In genomic region chr19:8209965-8210659, GRCh38 we compare ENCODE assay signal across 8 cellular contexts. TPM values are rescaled to one million over a fixed set of nuclear protein-coding genes. Genes with fewer than 3 reads are reported as not detected.
DNase-seq lines count a peak whose midpoint lies in the region; ATAC-seq and TF ChIP-seq lines count a peak whose summit lies in the region.

No MANE protein-coding gene starts in this region.

- no peaks in the 10 kb centered on the region for H3K27me3 Mint-ChIP-seq in effector memory CD8-positive, alpha-beta T cell
- H3K27me3 Mint-ChIP-seq in neural progenitor cell (ENCODE audit: insufficient read depth, low read depth) = peaks cover 5% of the 10 kb centered on the region

- peak overlapping the region; percentile 97 to 99 for H3K27ac Mint-ChIP-seq in effector memory CD8-positive, alpha-beta T cell
- peak overlapping the region; percentile 74 for H3K27ac Mint-ChIP-seq in neural progenitor cell

- peak overlapping the region; percentile 6 for H3K27ac ChIP-seq in neural progenitor cell

- POLR2A ChIA-PET in HEK293T (lab: Yijun Ruan, JAX) = interaction anchor here (0.8 kb wide), 1 partner anchor 27 kb away, joined by 3 read pairs; no protein-coding TSS in a partner anchor

- CTCF ChIA-PET in HEK293T (lab: Yijun Ruan, JAX) = no interaction called here

- peaks cover 16% of the 10 kb centered on the region for H3K36me3 Mint-ChIP-seq in effector memory CD8-positive, alpha-beta T cell (ENCODE audit: insufficient read depth)
- no peaks in the 10 kb centered on the region for H3K36me3 Mint-ChIP-seq in neural progenitor cell

- peak overlapping the region; percentile 95 to 98 for H3K4me3 Mint-ChIP-seq in effector memory CD8-positive, alpha-beta T cell
- peak overlapping the region; percentile 91 for H3K4me3 Mint-ChIP-seq in neural progenitor cell

- H3K27me3 ChIP-seq in neural progenitor cell = no peaks in the 10 kb centered on the region

- H3F3A ChIP-seq in neural progenitor cell (ENCODE audit: low read depth) = peaks cover 29% of the 10 kb centered on the region

- ATAC-seq in effector memory CD8-positive, alpha-beta T cell (replicated peaks) = no peak
- ATAC-seq in GM18858 (IDR thresholded peaks at IDR 0.05; ENCODE audit: unreplicated experiment) (no peak), esophagus mucosa (no peak), HG03442 (IDR thresholded peaks at IDR 0.05; ENCODE audit: unreplicated experiment) (no peak)

- H3K4me1 ChIP-seq in neural progenitor cell = peaks cover 10% of the 10 kb centered on the region

- H3K4me1 Mint-ChIP-seq in effector memory CD8-positive, alpha-beta T cell (ENCODE audit: low read depth in 2 of 2) = peaks cover 27 to 29% of the 10 kb centered on the region in 2 donors
- peaks cover 23% of the 10 kb centered on the region for H3K4me1 Mint-ChIP-seq in neural progenitor cell

- peak overlapping the region; percentile 88 for H3K4me2 ChIP-seq in neural progenitor cell

- H3K9me3 ChIP-seq in neural progenitor cell (ENCODE audit: low read depth) = no peaks in the 10 kb centered on the region

- DNase-seq in GM13977 (ENCODE audit: low spot score) = peak; percentile 38
- peak; percentile 12 for DNase-seq in NCI-H1105 treated with DMSO at 0.1 percent for 48 hours (lab: John Stamatoyannopoulos, UW)
- no peak for DNase-seq in effector memory CD8-positive, alpha-beta T cell
- no peak for DNase-seq in neural progenitor cell (ENCODE audit: low spot score)
- no peak for DNase-seq in HEK293T (ENCODE audit: extremely low spot score)

- no peaks in the 10 kb centered on the region for H3K36me3 ChIP-seq in neural progenitor cell

- peaks cover 46% of the 10 kb centered on the region for H4K20me1 ChIP-seq in neural progenitor cell (ENCODE audit: low read depth)

- peak overlapping the region; percentile 71 for H3K4me3 ChIP-seq in neural progenitor cell

- no peak for TF ChIP-seq CTCF in GM13977 (IDR thresholded peaks at IDR 0.05; ENCODE audit: extremely low read depth, insufficient read depth, missing control alignments)
- TF ChIP-seq CTCF in neural progenitor cell (IDR thresholded peaks at IDR 0.05) = no peak

- H3K9me3 Mint-ChIP-seq in effector memory CD8-positive, alpha-beta T cell = no peaks in the 10 kb centered on the region
- no peaks in the 10 kb centered on the region for H3K9me3 Mint-ChIP-seq in neural progenitor cell

- no peak overlapping the region for H2AFZ ChIP-seq in neural progenitor cell (replicated peaks)

- peak overlapping the region; percentile 69 for H3K9ac ChIP-seq in neural progenitor cell

- in situ Hi-C loops in GM13977 (cut with MboI; ENCODE audit: low pct_unique_long_range_greater_than_20kb, low sequenced_read_pairs, unreplicated experiment) = no loop called here

- H3K79me2 ChIP-seq in neural progenitor cell (ENCODE audit: low read depth) = peaks cover 52% of the 10 kb centered on the region

TF ChIP-seq in HEK293T, 16 proteins besides CTCF, POLR2A, EP300 and RAD21:
- TF ChIP-seq, protein P1, sequence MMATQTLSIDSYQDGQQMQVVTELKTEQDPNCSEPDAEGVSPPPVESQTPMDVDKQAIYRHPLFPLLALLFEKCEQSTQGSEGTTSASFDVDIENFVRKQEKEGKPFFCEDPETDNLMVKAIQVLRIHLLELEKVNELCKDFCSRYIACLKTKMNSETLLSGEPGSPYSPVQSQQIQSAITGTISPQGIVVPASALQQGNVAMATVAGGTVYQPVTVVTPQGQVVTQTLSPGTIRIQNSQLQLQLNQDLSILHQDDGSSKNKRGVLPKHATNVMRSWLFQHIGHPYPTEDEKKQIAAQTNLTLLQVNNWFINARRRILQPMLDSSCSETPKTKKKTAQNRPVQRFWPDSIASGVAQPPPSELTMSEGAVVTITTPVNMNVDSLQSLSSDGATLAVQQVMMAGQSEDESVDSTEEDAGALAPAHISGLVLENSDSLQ (IDR thresholded peaks at IDR 0.05) = no peak
- TF ChIP-seq TARDBP (IDR thresholded peaks at IDR 0.05) (no peak), CTBP1 (IDR thresholded peaks at IDR 0.05; ENCODE audit: borderline replicate concordance) (no peak), L3MBTL2 (conservative IDR thresholded peaks at IDR 0.05) (no peak; the same call in 1 of the 2 replicates), NFRKB (IDR thresholded peaks at IDR 0.05) (no peak), ZNF384 (IDR thresholded peaks at IDR 0.05) (no peak), SUZ12 (IDR thresholded peaks at IDR 0.05) (no peak), SP1 (IDR thresholded peaks at IDR 0.05) (no peak), LEF1 (IDR thresholded peaks at IDR 0.05; ENCODE audit: borderline replicate concordance) (no peak), ELF4 (IDR thresholded peaks at IDR 0.05) (no peak), ARNT (IDR thresholded peaks at IDR 0.05) (no peak), FOXK2 (IDR thresholded peaks at IDR 0.05) (no peak), FOXA1 (IDR thresholded peaks at IDR 0.05) (no peak)

RNA-seq across cellular contexts. Expression of gene CERS4, which starts 0.9 kb away (rescaled TPM):
- total RNA-seq in neural progenitor cell (ENCODE audit: low replicate concordance) (34.1 and 76.0 TPM in 2 replicates), esophagus mucosa (84.8 TPM)

Comparison
In these comparisons a context has a peak if more than half of its experiments do, and no peak if none do; other contexts are left out.
1. DNase-seq: peak in GM13977 (single experiment) and NCI-H1105 treated with DMSO at 0.1 percent for 48 hours (single experiment); none in effector memory CD8-positive, alpha-beta T cell (0 of 3), neural progenitor cell (single experiment) and HEK293T (single experiment).